In genomic region chr7:1743481-1744230, GRCh38 we compare ENCODE assay signal across 17 cellular contexts.
"Had no signal": no experiment of that assay in that cellular context is flagged by ENCODE, and none has a peak within 500 bp of the region (broad histone marks: within the 10 kb centered on the region; RNA-seq: fewer than 3 reads in every experiment).

No MANE protein-coding gene starts in this region.

- H3K27me3 ChIP-seq: hepatocyte had no signal

- ATAC-seq: sciatic nerve; stimulated activated memory B cell treated with anti-CD40 and anti-IgM and Interleukin-4, amounts not matched to agents 10 μg/mL and 1 μg/mL and 100 μg/mL, for 72 hours had no signal

- H3K4me3 ChIP-seq: hepatocyte, transverse colon had no signal

- H3K4me1 ChIP-seq: breast epithelium had no signal

- H3K4me3 Mint-ChIP-seq: activated B cell treated with CpG ODN at 0.5 μM for 24 hours; activated CD4-positive, alpha-beta T cell treated with anti-CD3 and anti-CD28 coated beads for 36 hours; activated naive CD4-positive, alpha-beta T cell treated with anti-CD3 and anti-CD28 coated beads for 36 hours; nephron progenitor cell had no signal

- H3K9me3 ChIP-seq: breast epithelium, stomach, transverse colon had no signal

- H3K9me3 Mint-ChIP-seq: activated B cell treated with CpG ODN at 0.5 μM for 24 hours; activated naive CD4-positive, alpha-beta T cell treated with anti-CD3 and anti-CD28 coated beads for 36 hours; activated naive CD8-positive, alpha-beta T cell treated with anti-CD3 and anti-CD28 coated beads, Interleukin-2, amount 10 ng/mL, durations not matched to agents 7 days and 5 days; activated T-cell treated with anti-CD3 and anti-CD28 coated beads, Interleukin-2, amount 50 U/mL, for 4 hours; central memory CD8-positive, alpha-beta T cell; effector memory CD8-positive, alpha-beta T cell; memory B cell; nephron progenitor cell; stimulated activated memory B cell treated with anti-CD40 and anti-IgM and Interleukin-4, amounts not matched to agents 10 μg/mL and 1 μg/mL and 100 μg/mL, for 72 hours had no signal

- H3K36me3 Mint-ChIP-seq: activated naive CD8-positive, alpha-beta T cell treated with anti-CD3 and anti-CD28 coated beads, Interleukin-2, amount 10 ng/mL, durations not matched to agents 7 days and 5 days; memory B cell; stimulated activated memory B cell treated with anti-CD40 and anti-IgM and Interleukin-4, amounts not matched to agents 10 μg/mL and 1 μg/mL and 100 μg/mL, for 72 hours had no signal

- H3K36me3 ChIP-seq: breast epithelium, stomach, transverse colon had no signal

- H3K27me3 Mint-ChIP-seq: activated naive CD8-positive, alpha-beta T cell treated with anti-CD3 and anti-CD28 coated beads, Interleukin-2, amount 10 ng/mL, durations not matched to agents 7 days and 5 days had no signal

- H3K27ac Mint-ChIP-seq: activated B cell treated with CpG ODN at 0.5 μM for 24 hours; activated CD4-positive, alpha-beta T cell treated with anti-CD3 and anti-CD28 coated beads for 36 hours; activated naive CD4-positive, alpha-beta T cell treated with anti-CD3 and anti-CD28 coated beads for 36 hours; memory B cell; stimulated activated memory B cell treated with anti-CD40 and anti-IgM and Interleukin-4, amounts not matched to agents 10 μg/mL and 1 μg/mL and 100 μg/mL, for 72 hours had no signal

- DNase-seq: activated B cell treated with CpG ODN at 0.5 μM for 24 hours; activated CD8-positive, alpha-beta memory T cell treated with anti-CD3 and anti-CD28 coated beads, Interleukin-2, amount 50 U/mL, for 48 hours; activated T-cell treated with anti-CD3 and anti-CD28 coated beads, Interleukin-2, amount 50 U/mL, for 4 hours; amniotic stem cell; nephron progenitor cell had no signal

- H3K27ac ChIP-seq: breast epithelium, hepatocyte, stomach, transverse colon had no signal
